41 cellular contexts compared by ENCODE assay signal in genomic region chr1:92493139-92493538, GRCh38. TPM values are rescaled to one million over a fixed set of nuclear protein-coding genes. Genes with fewer than 3 reads are reported as not detected.
"Had no signal": no experiment of that assay in that cellular context is flagged by ENCODE, and none has a peak within 500 bp of the region (broad histone marks: within the 10 kb centered on the region; RNA-seq: fewer than 3 reads in every experiment).

No MANE protein-coding gene starts in this region.

- H3K4me1 Mint-ChIP-seq: brain had no signal

- H3K4me1 ChIP-seq: adrenal gland, ascending aorta, body of pancreas, breast epithelium had no signal

- H3K36me3 Mint-ChIP-seq: activated naive CD4-positive, alpha-beta T cell treated with anti-CD3 and anti-CD28 coated beads, Interleukin-2, amount 50 U/mL, for 24 hours; activated naive CD4-positive, alpha-beta T cell treated with anti-CD3 and anti-CD28 coated beads, Interleukin-2, amount 50 U/mL, for 72 hours; brain had no signal

- H3K9me3 Mint-ChIP-seq: activated naive CD4-positive, alpha-beta T cell treated with anti-CD3 and anti-CD28 coated beads for 36 hours; activated naive CD4-positive, alpha-beta T cell treated with anti-CD3 and anti-CD28 coated beads, Interleukin-2, amount 50 U/mL, for 24 hours; activated naive CD4-positive, alpha-beta T cell treated with anti-CD3 and anti-CD28 coated beads, Interleukin-2, amount 50 U/mL, for 72 hours; activated naive CD8-positive, alpha-beta T cell treated with anti-CD3 and anti-CD28 coated beads for 36 hours; activated naive CD8-positive, alpha-beta T cell treated with anti-CD3 and anti-CD28 coated beads, Interleukin-2, amount 10 ng/mL, durations not matched to agents 7 days and 5 days; activated naive CD8-positive, alpha-beta T cell treated with anti-CD3 and anti-CD28 coated beads, Interleukin-2, amount 50 U/mL, for 24 hours; activated T-cell treated with anti-CD3 and anti-CD28 coated beads, Interleukin-2, amount 50 U/mL, for 4 hours; activated T-cell treated with anti-CD3 and anti-CD28 coated beads, Interleukin-2, amount 50 U/mL, for 72 hours; activated T-helper 1 cell treated with anti-CD3 and anti-CD28 coated beads, Interleukin-12 subunit alpha, Interleukin-12 subunit beta, Interleukin-2, Interleukin-4 antibody, amounts not matched to agents 30 ng/mL and 10 ng/mL and 1 ng/mL, durations not matched to agents 14 hours and 24 hours and 36 hours; activated T-helper 17 cell treated with anti-CD3 and anti-CD28 coated beads, Interleukin-2, amount 50 U/mL, for 72 hours; activated T-helper 2 cell treated with anti-CD3 and anti-CD28 coated beads, Interferon-gamma antibody, Interleukin-2, Interleukin-4, amounts not matched to agents 10 μg/mL and 5 μg/mL and 100 μg/mL, durations not matched to agents 14 hours and 24 hours and 36 hours; central memory CD8-positive, alpha-beta T cell had no signal

- H3K36me3 ChIP-seq: adrenal gland, ascending aorta, brain microvascular endothelial cell, breast epithelium, cardiac muscle cell had no signal

- DNase-seq: activated effector memory CD4-positive, alpha-beta T cell treated with anti-CD3 and anti-CD28 coated beads, Interleukin-2, amount 50 U/mL, for 16 hours; activated effector memory CD4-positive, alpha-beta T cell treated with Interleukin-2 at 50 U/mL for 16 hours; activated gamma-delta T cell; activated gamma-delta T cell treated with Interleukin-2 at 50 U/mL for 16 hours; activated naive CD4-positive, alpha-beta T cell; activated naive CD4-positive, alpha-beta T cell treated with anti-CD3 and anti-CD28 coated beads for 36 hours; activated naive CD4-positive, alpha-beta T cell treated with anti-CD3 and anti-CD28 coated beads, Interleukin-2, amount 50 U/mL, for 16 hours; activated naive CD4-positive, alpha-beta T cell treated with Interleukin-2 at 50 U/mL for 16 hours; activated naive CD8-positive, alpha-beta T cell treated with anti-CD3 and anti-CD28 coated beads for 36 hours; activated naive CD8-positive, alpha-beta T cell treated with anti-CD3 and anti-CD28 coated beads, Interleukin-2, amount 10 ng/mL, durations not matched to agents 7 days and 5 days; activated naive CD8-positive, alpha-beta T cell treated with anti-CD3 and anti-CD28 coated beads, Interleukin-2, amount 50 U/mL, for 24 hours; activated T-cell treated with anti-CD3 and anti-CD28 coated beads, Interleukin-2, amount 50 U/mL, for 1 hour; activated T-cell treated with anti-CD3 and anti-CD28 coated beads, Interleukin-2, amount 50 U/mL, for 4 hours; activated T-cell treated with anti-CD3 and anti-CD28 coated beads, Interleukin-2, amount 50 U/mL, for 48 hours; activated T-cell treated with anti-CD3 and anti-CD28 coated beads, Interleukin-2, amount 50 U/mL, for 72 hours; adrenal gland; amniotic stem cell; amygdala; anterior cingulate cortex; aorta; body of pancreas; brain microvascular endothelial cell; caudate nucleus; central memory CD4-positive, alpha-beta T cell; cerebellar nuclear complex had no signal

- FAIRE-seq: astrocyte, bronchial epithelial cell, colon had no signal

- ATAC-seq: activated naive CD4-positive, alpha-beta T cell treated with anti-CD3 and anti-CD28 coated beads, Interleukin-2, amount 50 U/mL, for 72 hours; activated naive CD8-positive, alpha-beta T cell treated with anti-CD3 and anti-CD28 coated beads, Interleukin-2, amount 50 U/mL, for 24 hours; activated T-cell treated with anti-CD3 and anti-CD28 coated beads, Interleukin-2, amount 50 U/mL, for 4 hours; activated T-helper 17 cell treated with anti-CD3 and anti-CD28 coated beads, Interleukin-2, amount 50 U/mL, for 72 hours; body of pancreas had no signal

- H3K9me3 ChIP-seq: adrenal gland, ascending aorta, body of pancreas, breast epithelium had no signal

- H3K27ac ChIP-seq: adrenal gland, ascending aorta, body of pancreas, brain microvascular endothelial cell, breast epithelium, cardiac muscle cell had no signal

- H3K27ac Mint-ChIP-seq: activated naive CD4-positive, alpha-beta T cell treated with anti-CD3 and anti-CD28 coated beads for 36 hours; activated naive CD4-positive, alpha-beta T cell treated with anti-CD3 and anti-CD28 coated beads, Interleukin-2, amount 50 U/mL, for 24 hours; activated naive CD4-positive, alpha-beta T cell treated with anti-CD3 and anti-CD28 coated beads, Interleukin-2, amount 50 U/mL, for 72 hours; activated naive CD8-positive, alpha-beta T cell; activated naive CD8-positive, alpha-beta T cell treated with anti-CD3 and anti-CD28 coated beads for 36 hours; activated naive CD8-positive, alpha-beta T cell treated with anti-CD3 and anti-CD28 coated beads, Interleukin-2, amount 10 ng/mL, durations not matched to agents 7 days and 5 days; activated naive CD8-positive, alpha-beta T cell treated with anti-CD3 and anti-CD28 coated beads, Interleukin-2, amount 50 U/mL, for 24 hours; activated T-cell treated with anti-CD3 and anti-CD28 coated beads, Interleukin-2, amount 50 U/mL, for 72 hours; activated T-helper 1 cell treated with anti-CD3 and anti-CD28 coated beads, Interleukin-12 subunit alpha, Interleukin-12 subunit beta, Interleukin-2, Interleukin-4 antibody, amounts not matched to agents 30 ng/mL and 10 ng/mL and 1 ng/mL, durations not matched to agents 14 hours and 24 hours and 36 hours; activated T-helper 17 cell treated with anti-CD3 and anti-CD28 coated beads, Interleukin-2, amount 50 U/mL, for 72 hours; activated T-helper 2 cell treated with anti-CD3 and anti-CD28 coated beads, Interferon-gamma antibody, Interleukin-2, Interleukin-4, amounts not matched to agents 10 μg/mL and 5 μg/mL and 100 μg/mL, durations not matched to agents 14 hours and 24 hours and 36 hours; brain had no signal

- H3K27me3 Mint-ChIP-seq: activated naive CD4-positive, alpha-beta T cell treated with anti-CD3 and anti-CD28 coated beads, Interleukin-2, amount 50 U/mL, for 24 hours; activated naive CD8-positive, alpha-beta T cell; activated naive CD8-positive, alpha-beta T cell treated with anti-CD3 and anti-CD28 coated beads for 36 hours; activated naive CD8-positive, alpha-beta T cell treated with anti-CD3 and anti-CD28 coated beads, Interleukin-2, amount 10 ng/mL, durations not matched to agents 7 days and 5 days; activated naive CD8-positive, alpha-beta T cell treated with anti-CD3 and anti-CD28 coated beads, Interleukin-2, amount 50 U/mL, for 24 hours; activated T-helper 17 cell treated with anti-CD3 and anti-CD28 coated beads, Interleukin-2, amount 50 U/mL, for 72 hours; central memory CD8-positive, alpha-beta T cell had no signal

- H3K27me3 ChIP-seq: adrenal gland, ascending aorta, body of pancreas, brain microvascular endothelial cell, breast epithelium had no signal

- H3K4me3 ChIP-seq: adrenal gland, ascending aorta, body of pancreas, breast epithelium, cardiac muscle cell had no signal

- H3K4me3 Mint-ChIP-seq: activated naive CD4-positive, alpha-beta T cell treated with anti-CD3 and anti-CD28 coated beads for 36 hours; activated naive CD4-positive, alpha-beta T cell treated with anti-CD3 and anti-CD28 coated beads, Interleukin-2, amount 50 U/mL, for 24 hours; activated naive CD8-positive, alpha-beta T cell; activated naive CD8-positive, alpha-beta T cell treated with anti-CD3 and anti-CD28 coated beads for 36 hours; activated naive CD8-positive, alpha-beta T cell treated with anti-CD3 and anti-CD28 coated beads, Interleukin-2, amount 10 ng/mL, durations not matched to agents 7 days and 5 days; activated naive CD8-positive, alpha-beta T cell treated with anti-CD3 and anti-CD28 coated beads, Interleukin-2, amount 50 U/mL, for 24 hours; activated T-cell treated with anti-CD3 and anti-CD28 coated beads, Interleukin-2, amount 50 U/mL, for 4 hours; activated T-cell treated with anti-CD3 and anti-CD28 coated beads, Interleukin-2, amount 50 U/mL, for 72 hours; activated T-helper 1 cell treated with anti-CD3 and anti-CD28 coated beads, Interleukin-12 subunit alpha, Interleukin-12 subunit beta, Interleukin-2, Interleukin-4 antibody, amounts not matched to agents 30 ng/mL and 10 ng/mL and 1 ng/mL, durations not matched to agents 14 hours and 24 hours and 36 hours; activated T-helper 17 cell treated with anti-CD3 and anti-CD28 coated beads, Interleukin-2, amount 50 U/mL, for 72 hours; brain; central memory CD8-positive, alpha-beta T cell had no signal

RNA-seq across cellular contexts. Expression of gene GFI1, which starts 6.4 kb away (rescaled TPM):
- total RNA-seq: ascending aorta, cerebellum, chondrocyte had no signal
- polyA plus RNA-seq: cardiac muscle cell had no signal
